In genomic region chr20:33791959-33792597, GRCh38 we compare ENCODE assay signal across 8 cellular contexts. TPM values are rescaled to one million over a fixed set of nuclear protein-coding genes. Genes with fewer than 3 reads are reported as not detected.
A peak's percentile ranks its signal among the peaks of the same experiment; 100 is the strongest.
DNase-seq lines count a peak whose midpoint lies in the region; ATAC-seq lines count a peak whose summit lies in the region.

No MANE protein-coding gene starts in this region.

- WGBS in trophoblast cell (ENCODE audit: extremely low coverage, insufficient coverage, insufficient read length): no CpG with 5 or more reads among the region's 13 CpGs

- H3K9ac ChIP-seq in trophoblast cell (ENCODE audit: low read length): no peak overlapping the region

- in situ Hi-C loops in G401 (cut with HindIII; ENCODE audit: low sequenced_read_pairs): no loop called here

- no peak overlapping the region for H2AFZ ChIP-seq in trophoblast cell (ENCODE audit: insufficient read depth, low read length, poor library complexity)

- no peak overlapping the region for H3K4ac ChIP-seq in trophoblast cell (ENCODE audit: low read depth, low read length)

- H3K4me2 ChIP-seq in trophoblast cell (ENCODE audit: low read length): no peak overlapping the region

- H2AK5ac ChIP-seq in trophoblast cell (ENCODE audit: low read length): no peak overlapping the region

- no peak overlapping the region for H4K8ac ChIP-seq in trophoblast cell (ENCODE audit: low read depth, low read length)

- ATAC-seq in activated T-cell treated with anti-CD3 and anti-CD28 coated beads, Interleukin-2, amount 50 U/mL, for 4 hours: peak; percentile 58 to 65
- ATAC-seq in HG03108 (IDR thresholded peaks at IDR 0.05; ENCODE audit: unreplicated experiment) (no peak), GM19463 (IDR thresholded peaks at IDR 0.05; ENCODE audit: unreplicated experiment) (no peak)

- peak overlapping the region; percentile 7 for H2BK12ac ChIP-seq in trophoblast cell (ENCODE audit: low read length)

- peaks cover 6% of the 10 kb centered on the region for H3K4me1 Mint-ChIP-seq in activated T-cell treated with anti-CD3 and anti-CD28 coated beads, Interleukin-2, amount 50 U/mL, for 4 hours (ENCODE audit: low read depth)

- no peak overlapping the region for H3K23ac ChIP-seq in trophoblast cell (ENCODE audit: low read length)

- no peak overlapping the region for H2BK120ac ChIP-seq in trophoblast cell (ENCODE audit: insufficient read depth, low read length, poor library complexity)

- H3K18ac ChIP-seq in trophoblast cell (ENCODE audit: low read length): no peak overlapping the region

- H2BK5ac ChIP-seq in trophoblast cell (ENCODE audit: low read depth, low read length, poor library complexity): no peak overlapping the region

- H3K4me3 Mint-ChIP-seq in activated T-cell treated with anti-CD3 and anti-CD28 coated beads, Interleukin-2, amount 50 U/mL, for 4 hours: no peak overlapping the region

- H3K4me1 ChIP-seq in trophoblast cell (ENCODE audit: control insufficient read depth in 1 of 2, insufficient read depth in 2 of 2, low read length in 2 of 2): peaks cover 39 to 41% of the 10 kb centered on the region in 2 experiments

- H3K79me1 ChIP-seq in trophoblast cell (ENCODE audit: low read length): peaks cover 27% of the 10 kb centered on the region

- DNase-seq in G401 (ENCODE audit: low spot score) (peak; percentile 6), NCI-H2227 (lab: John Stamatoyannopoulos, UW; ENCODE audit: unreplicated experiment) (peak; percentile 48), fibroblast of the conjunctiva (ENCODE audit: low read depth) (peak; percentile 8), trophoblast cell (peak in 1 of 2 donors; percentile 59), GF-D8 (lab: John Stamatoyannopoulos, UW) (no peak)
- peak; percentile 57 for DNase-seq in activated T-cell treated with anti-CD3 and anti-CD28 coated beads, Interleukin-2, amount 50 U/mL, for 4 hours

- H3K9me3 ChIP-seq in trophoblast cell (ENCODE audit: insufficient read depth, low read depth, low read length): no peaks in the 10 kb centered on the region

- peaks cover 3% of the 10 kb centered on the region for H3K79me2 ChIP-seq in trophoblast cell (ENCODE audit: control insufficient read depth, insufficient read depth, low read length, poor library complexity)

- no peaks in the 10 kb centered on the region for H3K27me3 Mint-ChIP-seq in activated T-cell treated with anti-CD3 and anti-CD28 coated beads, Interleukin-2, amount 50 U/mL, for 4 hours (ENCODE audit: low read depth)

- peaks cover 8% of the 10 kb centered on the region for H3K36me3 Mint-ChIP-seq in activated T-cell treated with anti-CD3 and anti-CD28 coated beads, Interleukin-2, amount 50 U/mL, for 4 hours (ENCODE audit: insufficient read depth)

- no peaks in the 10 kb centered on the region for H3K27me3 ChIP-seq in trophoblast cell (ENCODE audit: insufficient read depth, low read length)

- no peak overlapping the region for H3K27ac ChIP-seq in trophoblast cell (ENCODE audit: low read depth, low read length)

- no peak overlapping the region for H4K12ac ChIP-seq in trophoblast cell (ENCODE audit: low read depth, low read length)

- no peak overlapping the region for H3K14ac ChIP-seq in trophoblast cell (ENCODE audit: low read length)

- H4K91ac ChIP-seq in trophoblast cell (ENCODE audit: low read depth, low read length): no peak overlapping the region

- H3K9me3 Mint-ChIP-seq in activated T-cell treated with anti-CD3 and anti-CD28 coated beads, Interleukin-2, amount 50 U/mL, for 4 hours: no peaks in the 10 kb centered on the region

- no peak overlapping the region for H3K4me3 ChIP-seq in trophoblast cell (ENCODE audit: low read depth, low read length)

- no peaks in the 10 kb centered on the region for H3K36me3 ChIP-seq in trophoblast cell (ENCODE audit: control insufficient read depth in 1 of 2, insufficient read depth in 2 of 2, low read length in 2 of 2)

RNA-seq across cellular contexts. Expression of gene CHMP4B, which starts 19.1 kb away (rescaled TPM):
- total RNA-seq in G401 (2014; rRNA removed; shearing (Covaris generic)): 71.3 and 87.4 TPM in 2 replicates
- total RNA-seq in activated T-cell treated with anti-CD3 and anti-CD28 coated beads, Interleukin-2, amount 50 U/mL, for 4 hours: 10 to 100 TPM; 71.1 to 80.0 (median 71.7) TPM
- polyA plus RNA-seq in trophoblast cell (2013): 95.8 and 99.2 TPM in 2 replicates

Comparison
In these comparisons a context has a peak if more than half of its experiments do, and no peak if none do; other contexts are left out.
1. ATAC-seq: peak in activated T-cell treated with anti-CD3 and anti-CD28 coated beads, Interleukin-2, amount 50 U/mL, for 4 hours (2 of 2); none in HG03108 (single experiment) and GM19463 (single experiment).